8 cellular contexts compared by ENCODE assay signal in genomic region chr6:60572607-60573006, GRCh38.
A peak's percentile ranks its signal among the peaks of the same experiment; 100 is the strongest.
DNase-seq lines count a peak whose midpoint lies in the region; ATAC-seq and TF ChIP-seq lines count a peak whose summit lies in the region.
"Not testable (repeated sequence)": the region's sequence is repeated elsewhere in the genome, so short reads cannot be mapped to it uniquely, and the experiment has no call there.

No MANE protein-coding gene starts in this region.

- H3K27ac ChIP-seq in C4-2B; OCI-LY1 (ENCODE audit: low read depth, low read length, poor library complexity, severe bottlenecking); testis: not testable (repeated sequence)

- H3K9me2 ChIP-seq in OCI-LY1 (ENCODE audit: low read depth, low read length), result not testable (repeated sequence)

- not testable (repeated sequence) for H2AFZ ChIP-seq in OCI-LY1 (ENCODE audit: low read length)

- H3F3A ChIP-seq in OCI-LY1 (ENCODE audit: insufficient read depth, low read length), result not testable (repeated sequence)

- not testable (repeated sequence) for H3K4me3 ChIP-seq in LNCaP clone FGC (ENCODE audit: low read depth, low read length); OCI-LY1 (ENCODE audit: low read depth, low read length, poor library complexity, severe bottlenecking); fibroblast of the aortic adventitia (ENCODE audit: low read depth, low read length); mucosa of descending colon; testis

- not testable (repeated sequence) for H3K9me3 ChIP-seq in OCI-LY1 (ENCODE audit: low read length); mucosa of descending colon; testis

- not testable (repeated sequence) for H3K27me3 ChIP-seq in OCI-LY1 (ENCODE audit: insufficient read depth, low read length); testis

- not testable (repeated sequence) for H3K4me1 ChIP-seq in OCI-LY1 (ENCODE audit: insufficient read depth, low read length, severe bottlenecking); mucosa of descending colon (ENCODE audit: low read depth); testis

- TF ChIP-seq POLR2A in testis (IDR thresholded peaks at IDR 0.05), result not testable (repeated sequence)

- H3K9ac ChIP-seq in OCI-LY1 (ENCODE audit: low read length), result not testable (repeated sequence)

- TF ChIP-seq CTCF in C4-2B (conservative IDR thresholded peaks at IDR 0.05) (peak; percentile 27), LNCaP clone FGC (IDR thresholded peaks at IDR 0.05; ENCODE audit: control insufficient read depth, extremely low read depth, insufficient read depth) (peak; percentile 23; the same call in 1 of the 2 replicates), OCI-LY1 (IDR thresholded peaks at IDR 0.05; ENCODE audit: low read length) (0 out of 2 replicates have a peak, but pooled peaks have one; percentile 8)
- TF ChIP-seq CTCF in fibroblast of the aortic adventitia (IDR thresholded peaks at IDR 0.05; ENCODE audit: insufficient read depth, low read length); mucosa of descending colon (IDR thresholded peaks at IDR 0.05); testis (IDR thresholded peaks at IDR 0.05): not testable (repeated sequence)

- DNase-seq in LNCaP clone FGC (ENCODE audit: low read depth), result not testable (repeated sequence)
- DNase-seq in astrocyte of the hippocampus (ENCODE audit: low read depth, low spot score) (peak; percentile 3), fibroblast of the aortic adventitia (ENCODE audit: low read depth) (peak; percentile 25), islet precursor cell (peak; percentile 57), mucosa of descending colon (peak in 2 of 3 donors; percentile 53 to 55), testis (peak; percentile 47)

- not testable (repeated sequence) for H3K36me3 ChIP-seq in OCI-LY1 (ENCODE audit: insufficient read depth, low read length); mucosa of descending colon (ENCODE audit: low read depth); testis (ENCODE audit: low read depth, missing control alignments)

- peak; percentile 40 for ATAC-seq in mucosa of descending colon

- WGBS in testis, 2 donors, result 46 to 73% methylated on average over 1 of the region's 1 CpG

- H3K79me2 ChIP-seq in OCI-LY1 (ENCODE audit: insufficient read depth, low read length), result not testable (repeated sequence)

- not testable (repeated sequence) for H3K4me2 ChIP-seq in OCI-LY1 (ENCODE audit: low read length)

- intact Hi-C loops in mucosa of descending colon (cut with DNase I, micrococcal nuclease); testis (cut with DNase I; ENCODE audit: low total_unique reads): not testable (repeated sequence)

- not testable (repeated sequence) for H4K20me1 ChIP-seq in OCI-LY1 (ENCODE audit: insufficient read depth, low read length)
